ENCODE assay signal across 10 cellular contexts in the genomic region with DNA sequence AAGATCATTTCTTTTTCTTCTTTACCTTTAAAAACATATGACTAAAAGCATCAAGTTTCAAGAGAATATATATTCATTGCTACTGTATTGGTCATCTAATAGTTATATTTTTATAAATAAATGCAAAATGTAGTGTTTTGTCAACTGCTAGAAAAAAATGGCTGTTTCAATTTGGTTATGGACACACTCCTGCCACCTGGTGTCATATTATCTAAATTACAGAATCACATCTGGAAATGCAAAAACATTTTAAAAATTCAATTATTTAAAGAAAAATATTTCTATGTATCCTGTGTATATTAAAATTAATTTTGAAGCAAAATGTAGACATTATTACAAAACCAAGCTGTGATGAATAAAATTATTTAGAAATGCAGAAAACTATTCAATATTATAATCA.
DNase-seq lines count a peak whose midpoint lies in the region; ATAC-seq and TF ChIP-seq lines count a peak whose summit lies in the region.
"Had no signal": no experiment of that assay in that cellular context is flagged by ENCODE, and none has a peak within 500 bp of the region (broad histone marks: within the 10 kb centered on the region; RNA-seq: fewer than 3 reads in every experiment).

No MANE protein-coding gene starts in this region.

- no peaks in the 10 kb centered on the region for H4K20me1 ChIP-seq in OCI-LY7 (ENCODE audit: insufficient read depth, low read length)

- H3K9me2 ChIP-seq in OCI-LY7 (ENCODE audit: insufficient read depth, low read length), result no peaks in the 10 kb centered on the region

- CTCF ChIA-PET in OCI-LY7 (lab: Charles Lee; ENCODE audit: unreplicated experiment), result no interaction called here

- ATAC-seq in GM21723 (IDR thresholded peaks at IDR 0.05; ENCODE audit: unreplicated experiment), result no peak
- no peak for ATAC-seq in mucosa of descending colon

- no peaks in the 10 kb centered on the region for H3K4me1 ChIP-seq in OCI-LY7 (ENCODE audit: insufficient read depth, low read length, poor library complexity, severe bottlenecking)
- no peaks in the 10 kb centered on the region for H3K4me1 ChIP-seq in mucosa of descending colon (ENCODE audit: low read depth)

- DNase-seq in SIG-M5 treated with dmso at 0.1 percent for 504 hours (lab: John Stamatoyannopoulos, UW; ENCODE audit: unreplicated experiment) (peak; percentile 2), SIG-M5 (lab: John Stamatoyannopoulos, UW) (no peak), OCI-LY7 (ENCODE audit: low spot score) (peak; percentile 11), fibroblast of gingiva (ENCODE audit: low read depth) (peak; percentile 21), stromal cell of bone marrow (ENCODE audit: low read depth) (peak; percentile 25), mucosa of descending colon (no peak), Ammon's horn (ENCODE audit: low spot score) (no peak)
- DNase-seq: stimulated activated CD4-positive, alpha-beta T cell treated with anti-CD3 and anti-CD28 coated beads, Interleukin-1b, Interleukin-23, amount 100 ng/mL, for 48 hours; T1000 had no signal

- TF ChIP-seq CTCF in OCI-LY7 (conservative IDR thresholded peaks at IDR 0.05; ENCODE audit: low read length) (peak; percentile 79), mucosa of descending colon (IDR thresholded peaks at IDR 0.05) (no peak)

- no TSS peak for BruUV-seq in OCI-LY7 (replicated peaks; lab: Mats Ljungman, UMichigan)

- no peak overlapping the region for H3K4me2 ChIP-seq in OCI-LY7 (ENCODE audit: low read length)

- H3K79me2 ChIP-seq in OCI-LY7 (ENCODE audit: insufficient read depth, low read depth, low read length), result no peaks in the 10 kb centered on the region

- POLR2A ChIA-PET in OCI-LY7 (lab: Charles Lee), result no interaction called here

- intact Hi-C loops in OCI-LY7 (cut with micrococcal nuclease; ENCODE audit: unreplicated experiment), result no loop called here
- intact Hi-C loops in mucosa of descending colon (cut with DNase I, micrococcal nuclease), result no loop called here

- H3K9me3 ChIP-seq in OCI-LY7 (ENCODE audit: low read length), result no peaks in the 10 kb centered on the region
- H3K9me3 ChIP-seq in mucosa of descending colon, result no peaks in the 10 kb centered on the region

- H3K4me3 ChIP-seq in OCI-LY7 (ENCODE audit: low read depth, low read length, poor library complexity, severe bottlenecking), result no peak overlapping the region
- H3K4me3 ChIP-seq in mucosa of descending colon, result no peak overlapping the region

- H3K27ac ChIP-seq in OCI-LY7 (ENCODE audit: low read depth, low read length, poor library complexity, severe bottlenecking), result no peak overlapping the region

- no peak overlapping the region for H2AFZ ChIP-seq in OCI-LY7 (ENCODE audit: low read length)

- H3K36me3 ChIP-seq in OCI-LY7 (ENCODE audit: insufficient read depth, low read length), result no peaks in the 10 kb centered on the region
- no peaks in the 10 kb centered on the region for H3K36me3 ChIP-seq in mucosa of descending colon (ENCODE audit: low read depth)

Comparison
In these comparisons a context has a peak if more than half of its experiments do, and no peak if none do; other contexts are left out.
1. DNase-seq: peak in SIG-M5 treated with dmso at 0.1 percent for 504 hours (single experiment), OCI-LY7 (single experiment), fibroblast of gingiva (single experiment) and stromal cell of bone marrow (single experiment); none in SIG-M5 (single experiment), mucosa of descending colon (0 of 3) and Ammon's horn (single experiment).